Comparison of ENCODE assay signal across 12 cellular contexts in genomic region chr18:7601936-7602335, GRCh38. TPM values are rescaled to one million over a fixed set of nuclear protein-coding genes. Genes with fewer than 3 reads are reported as not detected.
DNase-seq lines count a peak whose midpoint lies in the region; ATAC-seq and TF ChIP-seq lines count a peak whose summit lies in the region.
"Had no signal": no experiment of that assay in that cellular context is flagged by ENCODE, and none has a peak within 500 bp of the region (broad histone marks: within the 10 kb centered on the region; RNA-seq: fewer than 3 reads in every experiment).

No MANE protein-coding gene starts in this region.

- H3K4ac ChIP-seq in trophoblast cell (ENCODE audit: low read depth, low read length): peak overlapping the region; percentile 6

- POLR2A ChIA-PET in PC-3 (lab: Charles Lee; ENCODE audit: unreplicated experiment): no interaction called here

- TF ChIP-seq EP300 in esophagus muscularis mucosa (IDR thresholded peaks at IDR 0.05): no peak

- H4K91ac ChIP-seq in trophoblast cell (ENCODE audit: low read depth, low read length): no peak overlapping the region

- WGBS in esophagus muscularis mucosa: 97% methylated on average over 3 of the region's 3 CpGs
- WGBS in trophoblast cell (ENCODE audit: extremely low coverage, insufficient coverage, insufficient read length): no CpG with 5 or more reads among the region's 3 CpGs

- DNase-seq in PC-3 (no peak), esophagus muscularis mucosa (ENCODE audit: extremely low spot score) (peak; percentile 66), trophoblast cell (no peak), BE2C (no peak), ascending aorta (ENCODE audit: low spot score in 2 of 2) (no peak)
- DNase-seq: DMS79 had no signal

- H3K9me2 ChIP-seq in PC-3 (replicated peaks; ENCODE audit: low read length): no peaks in the 10 kb centered on the region

- no peak overlapping the region for H3K27ac ChIP-seq in KMS-11
- no peak overlapping the region for H3K27ac ChIP-seq in PC-3 (ENCODE audit: low read length)
- no peak overlapping the region for H3K27ac ChIP-seq in esophagus muscularis mucosa (replicated peaks in 1 of 4)
- no peak overlapping the region for H3K27ac ChIP-seq in trophoblast cell (ENCODE audit: low read depth, low read length)
- H3K27ac ChIP-seq in ascending aorta: no peak overlapping the region
- H3K27ac ChIP-seq: C4-2B, GM23248 had no signal

- H2BK5ac ChIP-seq in trophoblast cell (ENCODE audit: low read depth, low read length, poor library complexity): no peak overlapping the region

- H2BK12ac ChIP-seq in trophoblast cell (ENCODE audit: low read length): no peak overlapping the region

- H2BK120ac ChIP-seq in trophoblast cell (ENCODE audit: insufficient read depth, low read length, poor library complexity): no peak overlapping the region

- BruUV-seq in PC-3 (replicated peaks; lab: Mats Ljungman, UMichigan): no TSS peak

- no peaks in the 10 kb centered on the region for H3K79me1 ChIP-seq in trophoblast cell (ENCODE audit: low read length)

- no peak overlapping the region for H2AFZ ChIP-seq in KMS-11 (ENCODE audit: low read depth)
- H2AFZ ChIP-seq in PC-3 (ENCODE audit: low read length): no peak overlapping the region
- no peak overlapping the region for H2AFZ ChIP-seq in trophoblast cell (ENCODE audit: insufficient read depth, low read length, poor library complexity)
- H2AFZ ChIP-seq: GM23248 had no signal

- no peak overlapping the region for H3K14ac ChIP-seq in trophoblast cell (ENCODE audit: low read length)

- no peak overlapping the region for H4K12ac ChIP-seq in trophoblast cell (ENCODE audit: low read depth, low read length)

- TF ChIP-seq POLR2A in esophagus muscularis mucosa (IDR thresholded peaks at IDR 0.05; ENCODE audit: low read depth): no peak

- H3K79me2 ChIP-seq in KMS-11 (ENCODE audit: insufficient read depth, low read depth) (peaks cover 9% of the 10 kb centered on the region; the same call in 1 of the 2 replicates), PC-3 (ENCODE audit: low read length) (peaks cover 76% of the 10 kb centered on the region), trophoblast cell (ENCODE audit: control insufficient read depth, insufficient read depth, low read length, poor library complexity) (peaks cover 3% of the 10 kb centered on the region)

- TF ChIP-seq CTCF in KMS-11 (conservative IDR thresholded peaks at IDR 0.05; ENCODE audit: low read depth, low read length) (no peak), PC-3 (conservative IDR thresholded peaks at IDR 0.05; ENCODE audit: low read depth, low read length) (no peak), esophagus muscularis mucosa (IDR thresholded peaks at IDR 0.05) (no peak), BE2C (IDR thresholded peaks at IDR 0.05; ENCODE audit: low read depth, low read length) (no peak), ascending aorta (IDR thresholded peaks at IDR 0.05) (no peak)

- no peak overlapping the region for H3K18ac ChIP-seq in trophoblast cell (ENCODE audit: low read length)

- H3F3A ChIP-seq in PC-3 (ENCODE audit: low read length, unreplicated experiment): no peaks in the 10 kb centered on the region

- H4K20me1 ChIP-seq in KMS-11 (ENCODE audit: insufficient read depth) (no peaks in the 10 kb centered on the region), PC-3 (ENCODE audit: low read length) (no peaks in the 10 kb centered on the region)

- H2AK5ac ChIP-seq in trophoblast cell (ENCODE audit: low read length): no peak overlapping the region

- H3K4me3 ChIP-seq in KMS-11 (IDR thresholded peaks at IDR 0.05; ENCODE audit: insufficient read depth, low read depth, low read length): no peak overlapping the region
- no peak overlapping the region for H3K4me3 ChIP-seq in PC-3 (ENCODE audit: low read length)
- no peak overlapping the region for H3K4me3 ChIP-seq in esophagus muscularis mucosa
- H3K4me3 ChIP-seq in trophoblast cell (ENCODE audit: low read depth, low read length): no peak overlapping the region
- no peak overlapping the region for H3K4me3 ChIP-seq in BE2C (ENCODE audit: low read depth, low read length)
- no peak overlapping the region for H3K4me3 ChIP-seq in ascending aorta
- H3K4me3 ChIP-seq: GM12878, GM23248 had no signal

- H3K23ac ChIP-seq in trophoblast cell (ENCODE audit: low read length): no peak overlapping the region

- H3K9me3 ChIP-seq in PC-3 (ENCODE audit: low read length) (no peaks in the 10 kb centered on the region), esophagus muscularis mucosa (no peaks in the 10 kb centered on the region), trophoblast cell (ENCODE audit: insufficient read depth, low read depth, low read length) (no peaks in the 10 kb centered on the region), BE2C (no peaks in the 10 kb centered on the region), ascending aorta (no peaks in the 10 kb centered on the region)

- intact Hi-C loops in PC-3 (cut with micrococcal nuclease): no loop called here
- intact Hi-C loops in esophagus muscularis mucosa (cut with DNase I): no loop called here
- intact Hi-C loops in ascending aorta (cut with DNase I): no loop called here

- peaks cover 52% of the 10 kb centered on the region for H3K4me1 ChIP-seq in KMS-11 (ENCODE audit: low read depth, poor library complexity, severe bottlenecking)
- H3K4me1 ChIP-seq in PC-3 (ENCODE audit: insufficient read depth, low read length): peaks cover 27% of the 10 kb centered on the region
- H3K4me1 ChIP-seq in esophagus muscularis mucosa: peaks cover 34 to 46% (median 43%) of the 10 kb centered on the region in 4 donors
- H3K4me1 ChIP-seq in trophoblast cell (ENCODE audit: control insufficient read depth in 1 of 2, insufficient read depth in 2 of 2, low read length in 2 of 2): peaks cover 5 to 16% of the 10 kb centered on the region in 2 experiments
- H3K4me1 ChIP-seq in BE2C: no peaks in the 10 kb centered on the region
- peaks cover 0 to 13% of the 10 kb centered on the region in 2 donors for H3K4me1 ChIP-seq in ascending aorta

- no peak overlapping the region for H3K9ac ChIP-seq in KMS-11
- no peak overlapping the region for H3K9ac ChIP-seq in PC-3 (ENCODE audit: low read length)
- H3K9ac ChIP-seq in trophoblast cell (ENCODE audit: low read length): no peak overlapping the region
- H3K9ac ChIP-seq: GM23248 had no signal

- CTCF ChIA-PET in PC-3 (lab: Charles Lee): no interaction called here

- H3K4me2 ChIP-seq in KMS-11 (peak overlapping the region; percentile 31; the same call in 1 of the 2 replicates), PC-3 (ENCODE audit: low read length) (0 out of 2 replicates have a peak overlapping the region, but pooled peaks have one; percentile 38), trophoblast cell (ENCODE audit: low read length) (no peak overlapping the region)

- ATAC-seq in PC-3: no peak
- ATAC-seq in HG03025 (IDR thresholded peaks at IDR 0.05; ENCODE audit: low FRiP score, unreplicated experiment): no peak

- H3K27me3 ChIP-seq in KMS-11 (ENCODE audit: insufficient read depth, low read depth) (no peaks in the 10 kb centered on the region), PC-3 (ENCODE audit: low read length) (no peaks in the 10 kb centered on the region), esophagus muscularis mucosa (no peaks in the 10 kb centered on the region), trophoblast cell (ENCODE audit: insufficient read depth, low read length) (no peaks in the 10 kb centered on the region), BE2C (no peaks in the 10 kb centered on the region), ascending aorta (no peaks in the 10 kb centered on the region)

- H4K8ac ChIP-seq in trophoblast cell (ENCODE audit: low read depth, low read length): no peak overlapping the region

- no peaks in the 10 kb centered on the region for H3K36me3 ChIP-seq in KMS-11 (ENCODE audit: insufficient read depth)
- H3K36me3 ChIP-seq in PC-3 (ENCODE audit: low read depth, low read length): no peaks in the 10 kb centered on the region
- H3K36me3 ChIP-seq in esophagus muscularis mucosa: no peaks in the 10 kb centered on the region
- no peaks in the 10 kb centered on the region for H3K36me3 ChIP-seq in trophoblast cell (ENCODE audit: control insufficient read depth in 1 of 2, insufficient read depth in 2 of 2, low read length in 2 of 2)
- H3K36me3 ChIP-seq in BE2C: no peaks in the 10 kb centered on the region
- no peaks in the 10 kb centered on the region for H3K36me3 ChIP-seq in ascending aorta

RNA-seq across cellular contexts. Expression of gene PTPRM, which starts 34.8 kb away (rescaled TPM):
- 45.6 and 61.3 TPM in 2 replicates for total RNA-seq in PC-3 (2014; rRNA removed)
- 10 to 100 TPM; 62.7 to 94.0 (median 76.0) TPM for total RNA-seq in esophagus muscularis mucosa
- polyA plus RNA-seq in trophoblast cell (2013): 73.1 and 78.5 TPM in 2 replicates
- polyA plus RNA-seq in BE2C (2012; ENCODE audit: insufficient read depth, insufficient read length, low read depth): 0.32 TPM
- total RNA-seq in ascending aorta: 257 TPM
- total RNA-seq: G401 had no signal
